In the genomic region with DNA sequence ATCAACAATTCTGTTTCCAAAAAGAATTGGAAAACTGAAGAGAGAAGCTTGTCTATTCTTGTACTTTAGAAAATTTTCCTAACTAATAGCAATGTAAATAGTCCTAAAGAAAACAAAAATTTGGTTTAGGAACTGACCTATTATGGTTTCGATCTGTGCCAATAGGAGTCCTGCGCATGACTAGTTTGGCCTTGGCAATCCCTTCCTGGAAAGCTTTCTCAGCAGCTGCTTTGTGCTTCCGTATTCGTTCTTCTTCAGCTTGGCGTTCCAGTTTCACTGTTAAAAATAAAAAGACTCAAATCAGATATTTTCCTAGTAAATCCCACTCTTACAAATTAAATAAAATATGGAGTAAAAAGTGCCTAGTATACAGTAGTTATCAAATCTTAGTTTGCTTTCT, we compare ENCODE assay signal across 22 cellular contexts.
"Had no signal": no experiment of that assay in that cellular context is flagged by ENCODE, and none has a peak within 500 bp of the region (broad histone marks: within the 10 kb centered on the region; RNA-seq: fewer than 3 reads in every experiment).

No MANE protein-coding gene starts in this region.

- H3K4me1 ChIP-seq: heart right ventricle, neural progenitor cell, pancreas, stomach, suprapubic skin, thyroid gland, uterus had no signal

- H3K27me3 ChIP-seq: gastrocnemius medialis, heart right ventricle, neural progenitor cell, pancreas, stomach, suprapubic skin, thyroid gland, uterus had no signal

- H3K27me3 Mint-ChIP-seq: natural killer cell treated with Interleukin-12 subunit alpha and Interleukin-12 subunit beta and Interleukin-15 and Interleukin-18, amount 100 ng/mL, for 72 hours; progenitor cell of endocrine pancreas; type B pancreatic cell had no signal

- H3K4me3 ChIP-seq: coronary artery, gastrocnemius medialis, heart right ventricle, neural progenitor cell, pancreas, skin epidermis, stomach, suprapubic skin, thyroid gland, uterus had no signal

- H3K36me3 ChIP-seq: uterus had no signal

- H2AFZ ChIP-seq: neural progenitor cell had no signal

- ATAC-seq: gastrocnemius medialis; heart right ventricle; left lobe of liver; natural killer cell treated with Interleukin-12 subunit alpha and Interleukin-12 subunit beta and Interleukin-15 and Interleukin-18, amount 100 ng/mL, for 72 hours; pancreas; sciatic nerve had no signal

- H3K27ac Mint-ChIP-seq: endodermal cell; natural killer cell treated with Interleukin-12 subunit alpha and Interleukin-12 subunit beta and Interleukin-15 and Interleukin-18, amount 100 ng/mL, for 72 hours; neural progenitor cell; type B pancreatic cell had no signal

- H3K9ac ChIP-seq: neural progenitor cell had no signal

- DNase-seq: effector CD4-positive, alpha-beta T cell; endodermal cell; gastrocnemius medialis; heart right ventricle; islet precursor cell; mammary epithelial cell; midbrain; pancreas; stimulated activated CD4-positive, alpha-beta T cell treated with anti-CD3 and anti-CD28 coated beads, Interleukin-12 subunit alpha, Interleukin-12 subunit beta, amount 100 ng/mL, for 4 hours; stimulated activated naive CD4-positive, alpha-beta T cell; stomach; thyroid gland; uterus had no signal

- H3K27ac ChIP-seq: coronary artery, heart right ventricle, neural progenitor cell, pancreas, skin epidermis, stomach, suprapubic skin, thyroid gland, uterus had no signal

- H3K4me2 ChIP-seq: neural progenitor cell had no signal

- H3K4me1 Mint-ChIP-seq: endodermal cell, neural progenitor cell had no signal

- H3K9me3 ChIP-seq: gastrocnemius medialis, heart right ventricle, pancreas, stomach, suprapubic skin, thyroid gland, uterus had no signal

- H3K4me3 Mint-ChIP-seq: endodermal cell; natural killer cell treated with Interleukin-12 subunit alpha and Interleukin-12 subunit beta and Interleukin-15 and Interleukin-18, amount 100 ng/mL, for 72 hours; neural progenitor cell; type B pancreatic cell had no signal

- H3K9me3 Mint-ChIP-seq: endodermal cell; natural killer cell treated with Interleukin-12 subunit alpha and Interleukin-12 subunit beta and Interleukin-15 and Interleukin-18, amount 100 ng/mL, for 72 hours; neural progenitor cell; type B pancreatic cell had no signal
